ENCODE assay signal across 6 cellular contexts in the genomic region with DNA sequence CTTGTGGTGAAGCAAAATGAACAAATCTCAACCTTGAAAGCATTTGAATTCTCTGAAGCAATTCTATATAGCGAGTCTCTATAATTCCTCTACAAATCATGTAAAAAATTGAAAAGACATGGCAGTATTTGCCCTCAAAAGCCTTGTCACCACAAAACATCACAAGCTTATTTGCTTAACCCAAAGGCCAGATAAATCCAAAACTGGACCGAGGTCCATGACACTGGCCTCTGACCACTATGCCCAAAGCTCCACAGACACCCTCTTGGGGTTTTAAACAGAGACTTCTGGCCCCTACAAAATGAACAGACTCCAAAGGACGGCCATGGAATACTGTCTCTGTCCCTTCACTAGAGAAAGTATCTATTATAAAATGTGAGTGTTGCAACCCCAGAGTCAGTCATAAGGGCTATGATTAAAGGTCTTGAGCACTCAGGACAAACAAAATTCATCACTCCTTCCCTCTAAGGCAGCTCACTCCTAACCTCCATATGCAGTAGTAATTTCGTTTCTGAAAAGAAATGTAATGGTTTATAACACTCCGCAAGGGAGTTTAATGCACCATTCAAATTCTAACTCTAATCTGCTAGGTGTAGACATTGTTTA. TPM values are rescaled to one million over a fixed set of nuclear protein-coding genes. Genes with fewer than 3 reads are reported as not detected.
DNase-seq lines count a peak whose midpoint lies in the region; ATAC-seq, FAIRE-seq and TF ChIP-seq lines count a peak whose summit lies in the region.
"Not testable (repeated sequence)": the region's sequence is repeated elsewhere in the genome, so short reads cannot be mapped to it uniquely, and the experiment has no call there.

No MANE protein-coding gene starts in this region.

- H3K18ac ChIP-seq in H9 (ENCODE audit: insufficient read length, low read depth, low read length) = not testable (repeated sequence)

- H4K8ac ChIP-seq in H9 (replicated peaks; ENCODE audit: insufficient read length, low read depth, low read length) = not testable (repeated sequence)

- not testable (repeated sequence) for H3K23me2 ChIP-seq in H9 (ENCODE audit: insufficient read length, low read depth, low read length, poor library complexity, severe bottlenecking)

- H2AFZ ChIP-seq in H9 (ENCODE audit: low read length); astrocyte (ENCODE audit: low read depth, low read length): not testable (repeated sequence)

- H3K27ac ChIP-seq in H9 (ENCODE audit: insufficient read length, low read depth, low read length); astrocyte (ENCODE audit: low read depth, low read length): not testable (repeated sequence)
- H3K27ac ChIP-seq in right lobe of liver = peak overlapping the region in 1 of 3 donors; percentile 27
- H3K27ac ChIP-seq in psoas muscle = peak overlapping the region; percentile 15

- peaks cover 7 to 23% (median 8%) of the 10 kb centered on the region in 3 experiments; a peak in 6 of 7 replicates for H3K36me3 Mint-ChIP-seq in H9 (ENCODE audit: insufficient read depth in 1 of 3, low read depth in 3 of 3)
- H3K36me3 Mint-ChIP-seq in astrocyte (ENCODE audit: low read depth, unreplicated experiment) = not testable (repeated sequence)

- peak; percentile 76 for FAIRE-seq in astrocyte (lab: Jason Lieb, UNC)

- H3K4me1 ChIP-seq in H9 (ENCODE audit: insufficient read depth, low read length); astrocyte (ENCODE audit: insufficient read depth, low read length): not testable (repeated sequence)
- H3K4me1 ChIP-seq in right lobe of liver (peaks cover 0 to 14% (median 0%) of the 10 kb centered on the region in 4 donors), psoas muscle (peaks cover 14% of the 10 kb centered on the region)

- H3K4me3 Mint-ChIP-seq in H9; astrocyte (ENCODE audit: unreplicated experiment): not testable (repeated sequence)

- DNase-seq in H9; astrocyte (ENCODE audit: low read depth); left lobe of liver (ENCODE audit: low spot score); right lobe of liver; psoas muscle: not testable (repeated sequence)
- peak; percentile 27 for DNase-seq in NCI-H2227 (lab: John Stamatoyannopoulos, UW; ENCODE audit: unreplicated experiment)

- H3K56ac ChIP-seq in H9 (ENCODE audit: insufficient read length, low read depth, low read length) = not testable (repeated sequence)

- H4K20me1 ChIP-seq in H9 (ENCODE audit: control insufficient read depth, insufficient read depth, insufficient read length); astrocyte (ENCODE audit: insufficient read depth, low read length): not testable (repeated sequence)

- TF ChIP-seq POLR2A in right lobe of liver (IDR thresholded peaks at IDR 0.05) = not testable (repeated sequence)

- not testable (repeated sequence) for H3K79me2 ChIP-seq in H9 (ENCODE audit: insufficient read depth, low read length); astrocyte (ENCODE audit: insufficient read depth, low read length)

- H3K23ac ChIP-seq in H9 (ENCODE audit: insufficient read length, low read depth, low read length) = not testable (repeated sequence)

- peak overlapping the region in 2 of 3 experiments; percentile 49 to 83; a peak in 3 of 7 replicates for H3K27ac Mint-ChIP-seq in H9
- H3K27ac Mint-ChIP-seq in astrocyte (ENCODE audit: unreplicated experiment) = not testable (repeated sequence)

- H3T11ph ChIP-seq in H9 (ENCODE audit: low read length) = not testable (repeated sequence)

- H3K14ac ChIP-seq in H9 (ENCODE audit: insufficient read depth, low read length) = not testable (repeated sequence)

- H4K5ac ChIP-seq in H9 (ENCODE audit: insufficient read length, low read depth, low read length) = not testable (repeated sequence)

- H3K9ac ChIP-seq in H9 (ENCODE audit: extremely low read depth, insufficient read length, low read length); astrocyte (ENCODE audit: low read length): not testable (repeated sequence)

- H3K36me3 ChIP-seq in astrocyte (ENCODE audit: insufficient read depth, low read length); right lobe of liver; psoas muscle (ENCODE audit: insufficient read depth in 1 of 2, low read depth in 1 of 2): not testable (repeated sequence)

- H2AK5ac ChIP-seq in H9 (ENCODE audit: insufficient read length, low read length) = not testable (repeated sequence)

- H3K4me2 ChIP-seq in H9 (ENCODE audit: insufficient read depth, insufficient read length, low read length); astrocyte (ENCODE audit: low read length): not testable (repeated sequence)

- H2BK15ac ChIP-seq in H9 (ENCODE audit: low read depth, low read length) = not testable (repeated sequence)

- peak; percentile 89 for ATAC-seq in left lobe of liver
- peak; percentile 72 to 87 (median 86) for ATAC-seq in right lobe of liver
- ATAC-seq in psoas muscle = peak; percentile 48 to 58 (median 54)

- H3K9me3 ChIP-seq in H9 (ENCODE audit: control insufficient read depth, low read depth, low read length); astrocyte (ENCODE audit: insufficient read depth, low read depth, low read length); right lobe of liver; psoas muscle: not testable (repeated sequence)

- TF ChIP-seq CTCF in H9 (conservative IDR thresholded peaks at IDR 0.05); astrocyte (IDR thresholded peaks at IDR 0.05; ENCODE audit: insufficient read depth, low read depth, low read length); right lobe of liver (IDR thresholded peaks at IDR 0.05); psoas muscle (IDR thresholded peaks at IDR 0.05): not testable (repeated sequence)

- not testable (repeated sequence) for H3K4me3 ChIP-seq in astrocyte (ENCODE audit: insufficient read depth, low read depth, low read length); right lobe of liver; psoas muscle

- H2BK5ac ChIP-seq in H9 (ENCODE audit: insufficient read length, low read length) = not testable (repeated sequence)

- no CpG with 5 or more reads among the region's 5 CpGs for WGBS in H9 (ENCODE audit: extremely low coverage, insufficient read length, low lambda C conversion rate)
- 57% methylated on average over 5 of the region's 5 CpGs for WGBS in right lobe of liver (ENCODE audit: insufficient coverage, low coverage, low lambda C conversion rate, missing lambda C conversion rate)
- 82 to 91% (median 84%) methylated on average over 5 of the region's 5 CpGs for WGBS in psoas muscle, 3 donors

- H3K79me1 ChIP-seq in H9 (ENCODE audit: insufficient read depth, low read depth, low read length, poor library complexity, severe bottlenecking) = not testable (repeated sequence)

- not testable (repeated sequence) for H2BK12ac ChIP-seq in H9 (ENCODE audit: insufficient read length, low read depth, low read length)

- H3K4me1 Mint-ChIP-seq in H9 = peaks cover 0 to 11% of the 10 kb centered on the region in 2 experiments; a peak in 3 of 4 replicates
- H3K4me1 Mint-ChIP-seq in astrocyte (ENCODE audit: low read depth, unreplicated experiment) = peaks cover 11% of the 10 kb centered on the region

- H4K91ac ChIP-seq in H9 (ENCODE audit: insufficient read length, low read depth, low read length) = not testable (repeated sequence)

- not testable (repeated sequence) for H3K4ac ChIP-seq in H9 (ENCODE audit: low read depth, low read length)

- H2BK20ac ChIP-seq in H9 (ENCODE audit: low read depth, low read length, poor library complexity, severe bottlenecking) = not testable (repeated sequence)

- not testable (repeated sequence) for H2BK120ac ChIP-seq in H9 (ENCODE audit: low read depth, low read length, poor library complexity, severe bottlenecking)

- intact Hi-C loops in right lobe of liver (cut with DNase I); psoas muscle (cut with DNase I): not testable (repeated sequence)

- not testable (repeated sequence) for H3K9me3 Mint-ChIP-seq in H9; astrocyte (ENCODE audit: unreplicated experiment)

- H3K27me3 Mint-ChIP-seq in H9 (ENCODE audit: low read depth); astrocyte (ENCODE audit: low read depth, unreplicated experiment): not testable (repeated sequence)

- H3K27me3 ChIP-seq in H9 (ENCODE audit: insufficient read depth, low read length); astrocyte (ENCODE audit: insufficient read depth, low read length); right lobe of liver; psoas muscle (ENCODE audit: insufficient read depth in 3 of 3, low read length in 2 of 3): not testable (repeated sequence)

RNA-seq across cellular contexts. Expression of gene TYW1B, which starts 47.6 kb away (rescaled TPM):
- total RNA-seq in H9 (2021) (5.1 and 5.5 TPM in 2 replicates), astrocyte (1.8 and 2.0 TPM in 2 replicates), left lobe of liver (1.5 TPM), right lobe of liver (10 to 100 TPM in 1 of 6 experiments, 1 to 10 TPM in 5; 1.2 to 10.1 (median 2.5) TPM), psoas muscle (1 to 10 TPM; 1.2 to 4.2 (median 2.0) TPM)
- polyA plus RNA-seq in psoas muscle = 1 to 10 TPM; 1.1 to 6.5 (median 1.5) TPM
